ENCODE assay signal across 8 cellular contexts in genomic region chr1:190478193-190479007, GRCh38. TPM values are rescaled to one million over a fixed set of nuclear protein-coding genes. Genes with fewer than 3 reads are reported as not detected.
DNase-seq lines count a peak whose midpoint lies in the region; ATAC-seq and TF ChIP-seq lines count a peak whose summit lies in the region.

No MANE protein-coding gene starts in this region.

- peaks cover 0 to 5% (median 2%) of the 10 kb centered on the region in 7 donors for H3K9me3 Mint-ChIP-seq in naive B cell

- peak overlapping the region in 9 of 11 experiments; percentile 12 to 62 (median 46); a peak in 9 of 22 replicates for H3K9ac ChIP-seq in BLaER1 treated with 17β-estradiol and CSF1 and Interleukin-3, amounts not matched to agents 10 nM and 100 nM

- H3K27me3 ChIP-seq in BLaER1 treated with 17β-estradiol and CSF1 and Interleukin-3, amounts not matched to agents 10 nM and 100 nM, result peaks cover 0 to 18% (median 10%) of the 10 kb centered on the region in 11 experiments; a peak in 14 of 22 replicates

- peaks cover 14 to 21% (median 16%) of the 10 kb centered on the region in 3 donors for H3K4me1 Mint-ChIP-seq in naive B cell

- DNase-seq in NCI-H82 (lab: John Stamatoyannopoulos, UW) (peak; percentile 95), epithelial cell of esophagus (ENCODE audit: low read depth) (peak; percentile 65), naive B cell (no peak), 8988T (no peak)

- peak overlapping the region; percentile 75 to 99 (median 97) for H3K4me2 ChIP-seq in BLaER1 treated with 17β-estradiol and CSF1 and Interleukin-3, amounts not matched to agents 10 nM and 100 nM

- H3K36me3 Mint-ChIP-seq in naive B cell, result no peaks in the 10 kb centered on the region

- peaks cover 46 to 55% (median 53%) of the 10 kb centered on the region in 3 donors for H3K27me3 Mint-ChIP-seq in naive B cell

- H4K20me1 ChIP-seq in BLaER1 treated with 17β-estradiol and CSF1 and Interleukin-3, amounts not matched to agents 10 nM and 100 nM, result no peaks in the 10 kb centered on the region

- peaks cover 0 to 21% (median 17%) of the 10 kb centered on the region in 10 experiments; a peak in 18 of 20 replicates for H3K4me1 ChIP-seq in BLaER1 treated with 17β-estradiol and CSF1 and Interleukin-3, amounts not matched to agents 10 nM and 100 nM

- no peaks in the 10 kb centered on the region for H3K9me3 ChIP-seq in BLaER1 treated with 17β-estradiol and CSF1 and Interleukin-3, amounts not matched to agents 10 nM and 100 nM (replicated peaks in 1 of 11)

- peak; percentile 48 for ATAC-seq in HG02623 (IDR thresholded peaks at IDR 0.05; ENCODE audit: unreplicated experiment)
- ATAC-seq in naive B cell (ENCODE audit: low read depth in 2 of 2), result no peak
- ATAC-seq in GM21526 (IDR thresholded peaks at IDR 0.05; ENCODE audit: low FRiP score, unreplicated experiment), result no peak
- no peak for ATAC-seq in HG02938 (IDR thresholded peaks at IDR 0.05; ENCODE audit: unreplicated experiment)

- H3K4me3 ChIP-seq in BLaER1 treated with 17β-estradiol and CSF1 and Interleukin-3, amounts not matched to agents 10 nM and 100 nM, result peak overlapping the region; percentile 44 to 65 (median 58)
- H3K4me3 ChIP-seq in epithelial cell of esophagus (ENCODE audit: low read length), result peak overlapping the region; percentile 30

- TF ChIP-seq CTCF in epithelial cell of esophagus (IDR thresholded peaks at IDR 0.05; ENCODE audit: insufficient read depth, low read depth, low read length, missing control alignments), result no peak

- no peak overlapping the region for H3K27ac Mint-ChIP-seq in naive B cell

- no peaks in the 10 kb centered on the region for H3K36me3 ChIP-seq in BLaER1 treated with 17β-estradiol and CSF1 and Interleukin-3, amounts not matched to agents 10 nM and 100 nM

- peak overlapping the region in 5 of 8 donors; percentile 0 to 50 (median 40) for H3K4me3 Mint-ChIP-seq in naive B cell

- H3K27ac ChIP-seq in BLaER1 treated with 17β-estradiol and CSF1 and Interleukin-3, amounts not matched to agents 10 nM and 100 nM, result no peak overlapping the region

RNA-seq across cellular contexts. Expression of gene BRINP3, which starts 0.7 kb away (rescaled TPM):
- polyA plus RNA-seq in naive B cell (ENCODE audit: low read depth in 6 of 6), result not detected

Comparison
In these comparisons a context has a peak if more than half of its experiments do, and no peak if none do; other contexts are left out.
1. DNase-seq: peak in NCI-H82 (single experiment) and epithelial cell of esophagus (single experiment); none in naive B cell (single experiment) and 8988T (single experiment).